8 cellular contexts compared by ENCODE assay signal in genomic region chr7:139680676-139681462, GRCh38.
DNase-seq lines count a peak whose midpoint lies in the region; ATAC-seq and TF ChIP-seq lines count a peak whose summit lies in the region.

No MANE protein-coding gene starts in this region.

- H3K9me3 Mint-ChIP-seq in CD4-positive, alpha-beta T cell, result peaks cover 1% of the 10 kb centered on the region

- in situ Hi-C loops in astrocyte of the cerebellum (cut with HindIII; ENCODE audit: low sequenced_read_pairs), result no loop called here

- no peak overlapping the region for H3K27ac Mint-ChIP-seq in CD4-positive, alpha-beta T cell

- no peak overlapping the region for H3K27ac ChIP-seq in CD4-positive, alpha-beta T cell (ENCODE audit: low read depth, low read length)

- H3K4me3 ChIP-seq in astrocyte of the cerebellum (ENCODE audit: low read depth, low read length), result no peak overlapping the region

- intact Hi-C loops in CD4-positive, alpha-beta T cell (cut with DNase I, micrococcal nuclease), result no loop called here

- no peak for TF ChIP-seq CTCF in CD4-positive, alpha-beta T cell (IDR thresholded peaks at IDR 0.05)
- TF ChIP-seq CTCF in astrocyte of the cerebellum (IDR thresholded peaks at IDR 0.05; ENCODE audit: low read depth, low read length, missing control alignments), result no peak

- no peak overlapping the region for H3K4me3 Mint-ChIP-seq in CD4-positive, alpha-beta T cell

- ATAC-seq in CD4-positive, alpha-beta T cell (ENCODE audit: poor library complexity), result peak; percentile 68
- peak; percentile 32 for ATAC-seq in HG03045 (IDR thresholded peaks at IDR 0.05; ENCODE audit: unreplicated experiment)

- H3K4me1 Mint-ChIP-seq in CD4-positive, alpha-beta T cell (ENCODE audit: low read depth), result peaks cover 68% of the 10 kb centered on the region

- H3K27me3 ChIP-seq in CD4-positive, alpha-beta T cell (ENCODE audit: control insufficient read depth, insufficient read depth, low read length), result no peaks in the 10 kb centered on the region

- H3K36me3 Mint-ChIP-seq in CD4-positive, alpha-beta T cell (ENCODE audit: low read depth), result peaks cover 24% of the 10 kb centered on the region

- no peaks in the 10 kb centered on the region for H3K27me3 Mint-ChIP-seq in CD4-positive, alpha-beta T cell

- no peaks in the 10 kb centered on the region for H3K9me3 ChIP-seq in CD4-positive, alpha-beta T cell (ENCODE audit: control insufficient read depth, low read length)

- DNase-seq in CD4-positive, alpha-beta T cell, result peak in 9 of 10 experiments; percentile 10 to 43 (median 23)
- DNase-seq in T1000 (lab: John Stamatoyannopoulos, UW) (peak; percentile 71), astrocyte of the cerebellum (ENCODE audit: low read depth) (peak; percentile 80), kidney glomerular epithelial cell (lab: John Stamatoyannopoulos, UW) (peak; percentile 91), middle frontal gyrus (ENCODE audit: extremely low spot score, low spot score) (no peak), NAMALWA (ENCODE audit: low spot score) (no peak)
- peak; percentile 10 for DNase-seq in stimulated activated CD8-positive, alpha-beta memory T cell treated with anti-CD3 and anti-CD28 coated beads, Interleukin-12 subunit alpha, Interleukin-12 subunit beta, amount 100 ng/mL, for 1 hour (ENCODE audit: low read depth)

- CTCF ChIA-PET in CD4-positive, alpha-beta T cell (lab: Charles Lee), result no interaction called here

- POLR2A ChIA-PET in CD4-positive, alpha-beta T cell (lab: Charles Lee), result interaction anchor here (0.6 to 0.9 kb wide), 2 partner anchors 47 to 87 kb away, joined by 3 read pairs; no protein-coding TSS in a partner anchor

Comparison
In these comparisons a context has a peak if more than half of its experiments do, and no peak if none do; other contexts are left out.
1. DNase-seq: peak in CD4-positive, alpha-beta T cell (9 of 10), T1000 (single experiment), astrocyte of the cerebellum (single experiment), kidney glomerular epithelial cell (single experiment) and stimulated activated CD8-positive, alpha-beta memory T cell treated with anti-CD3 and anti-CD28 coated beads, Interleukin-12 subunit alpha, Interleukin-12 subunit beta, amount 100 ng/mL, for 1 hour (single experiment); none in middle frontal gyrus (single experiment) and NAMALWA (single experiment).